ENCODE assay signal across 20 cellular contexts in genomic region chr9:12631866-12632265, GRCh38.
"Had no signal": no experiment of that assay in that cellular context is flagged by ENCODE, and none has a peak within 500 bp of the region (broad histone marks: within the 10 kb centered on the region; RNA-seq: fewer than 3 reads in every experiment).

No MANE protein-coding gene starts in this region.

- H3K36me3 ChIP-seq: heart left ventricle, right atrium auricular region, sigmoid colon, tibial nerve, upper lobe of right lung, vagina had no signal

- H3K4me3 Mint-ChIP-seq: naive thymus-derived CD4-positive, alpha-beta T cell; stimulated activated naive B cell treated with anti-CD40 and anti-IgM and Interleukin-4, amounts not matched to agents 10 μg/mL and 1 μg/mL and 100 μg/mL, for 72 hours; stimulated activated naive CD8-positive, alpha-beta T cell treated with anti-CD3 and anti-CD28 coated beads, Interleukin-15, amount 100 ng/mL, for 72 hours had no signal

- H3K9me3 ChIP-seq: heart left ventricle, right atrium auricular region, sigmoid colon, testis, tibial nerve, upper lobe of right lung, vagina had no signal

- ATAC-seq: heart left ventricle; left colon; naive thymus-derived CD4-positive, alpha-beta T cell; stimulated activated naive B cell treated with anti-CD40 and anti-IgM and Interleukin-4, amounts not matched to agents 10 μg/mL and 1 μg/mL and 100 μg/mL, for 72 hours; stimulated activated naive CD8-positive, alpha-beta T cell treated with anti-CD3 and anti-CD28 coated beads, Interleukin-15, amount 100 ng/mL, for 72 hours; upper lobe of right lung had no signal

- H3K27me3 Mint-ChIP-seq: naive thymus-derived CD4-positive, alpha-beta T cell; stimulated activated naive B cell treated with anti-CD40 and anti-IgM and Interleukin-4, amounts not matched to agents 10 μg/mL and 1 μg/mL and 100 μg/mL, for 72 hours; stimulated activated naive CD8-positive, alpha-beta T cell treated with anti-CD3 and anti-CD28 coated beads, Interleukin-15, amount 100 ng/mL, for 72 hours had no signal

- FAIRE-seq: colon, endothelial cell of umbilical vein had no signal

- H3K4me1 ChIP-seq: heart left ventricle, right atrium auricular region, sigmoid colon, testis, tibial nerve, upper lobe of right lung, vagina had no signal

- H3K4me3 ChIP-seq: heart left ventricle, right atrium auricular region, sigmoid colon, skin epidermis, testis, tibial nerve, upper lobe of right lung, vagina had no signal

- DNase-seq: dermis blood vessel endothelial cell; foreskin melanocyte; heart left ventricle; hypothalamus; left colon; naive thymus-derived CD4-positive, alpha-beta T cell; posterior cingulate gyrus; sigmoid colon; stimulated activated CD4-positive, alpha-beta T cell treated with anti-CD3 and anti-CD28 coated beads, Interleukin-2, amount 100 ng/mL, for 24 hours; stimulated activated CD4-positive, alpha-beta T cell treated with anti-CD3 and anti-CD28 coated beads, Interleukin-4, amount 100 ng/mL, for 4 hours; stimulated activated naive B cell treated with anti-CD40 and anti-IgM and Interleukin-4, amounts not matched to agents 10 μg/mL and 1 μg/mL and 100 μg/mL, for 72 hours; stimulated activated naive CD8-positive, alpha-beta T cell treated with anti-CD3 and anti-CD28 coated beads, Interleukin-15, amount 100 ng/mL, for 72 hours; testis; upper lobe of right lung had no signal

- H3K27me3 ChIP-seq: right atrium auricular region, sigmoid colon, testis, tibial nerve, upper lobe of right lung, vagina had no signal

- H3K27ac Mint-ChIP-seq: naive thymus-derived CD4-positive, alpha-beta T cell; stimulated activated naive B cell treated with anti-CD40 and anti-IgM and Interleukin-4, amounts not matched to agents 10 μg/mL and 1 μg/mL and 100 μg/mL, for 72 hours; stimulated activated naive CD8-positive, alpha-beta T cell treated with anti-CD3 and anti-CD28 coated beads, Interleukin-15, amount 100 ng/mL, for 72 hours had no signal

- H3K36me3 Mint-ChIP-seq: naive thymus-derived CD4-positive, alpha-beta T cell; stimulated activated naive B cell treated with anti-CD40 and anti-IgM and Interleukin-4, amounts not matched to agents 10 μg/mL and 1 μg/mL and 100 μg/mL, for 72 hours had no signal

- H3K4me1 Mint-ChIP-seq: naive thymus-derived CD4-positive, alpha-beta T cell; stimulated activated naive B cell treated with anti-CD40 and anti-IgM and Interleukin-4, amounts not matched to agents 10 μg/mL and 1 μg/mL and 100 μg/mL, for 72 hours; stimulated activated naive CD8-positive, alpha-beta T cell treated with anti-CD3 and anti-CD28 coated beads, Interleukin-15, amount 100 ng/mL, for 72 hours had no signal

- H3K27ac ChIP-seq: heart left ventricle, right atrium auricular region, sigmoid colon, skin epidermis, testis, tibial nerve, upper lobe of right lung, vagina had no signal
